ENCODE assay signal across 8 cellular contexts in genomic region chr15:45187578-45187893, GRCh38. TPM values are rescaled to one million over a fixed set of nuclear protein-coding genes. Genes with fewer than 3 reads are reported as not detected.
A peak's percentile ranks its signal among the peaks of the same experiment; 100 is the strongest.
DNase-seq lines count a peak whose midpoint lies in the region; ATAC-seq and TF ChIP-seq lines count a peak whose summit lies in the region.

No MANE protein-coding gene starts in this region.

- H3K9me3 Mint-ChIP-seq in activated T-cell treated with anti-CD3 and anti-CD28 coated beads, Interleukin-2, amount 50 U/mL, for 4 hours = no peaks in the 10 kb centered on the region
- H3K9me3 Mint-ChIP-seq in central memory CD8-positive, alpha-beta T cell = no peaks in the 10 kb centered on the region
- no peaks in the 10 kb centered on the region for H3K9me3 Mint-ChIP-seq in mesothelial cell of epicardium

- H3K4me1 ChIP-seq in upper lobe of right lung = peaks cover 11% of the 10 kb centered on the region

- ATAC-seq in activated T-cell treated with anti-CD3 and anti-CD28 coated beads, Interleukin-2, amount 50 U/mL, for 4 hours = peak in 1 of 2 donors; percentile 1
- no peak for ATAC-seq in central memory CD8-positive, alpha-beta T cell (replicated peaks; ENCODE audit: extremely low read depth, poor library complexity, severe bottlenecking)
- no peak for ATAC-seq in upper lobe of right lung
- no peak for ATAC-seq in HG02610 (IDR thresholded peaks at IDR 0.05; ENCODE audit: unreplicated experiment)

- H3K27me3 Mint-ChIP-seq in activated T-cell treated with anti-CD3 and anti-CD28 coated beads, Interleukin-2, amount 50 U/mL, for 4 hours (ENCODE audit: low read depth) = peaks cover 5% of the 10 kb centered on the region
- H3K27me3 Mint-ChIP-seq in central memory CD8-positive, alpha-beta T cell = peaks cover 19% of the 10 kb centered on the region
- peaks cover 7% of the 10 kb centered on the region for H3K27me3 Mint-ChIP-seq in mesothelial cell of epicardium (ENCODE audit: low read depth)

- peak overlapping the region; percentile 72 for H3K4me3 ChIP-seq in upper lobe of right lung

- no peak for DNase-seq in activated T-cell treated with anti-CD3 and anti-CD28 coated beads, Interleukin-2, amount 50 U/mL, for 4 hours
- DNase-seq in activated T-cell treated with anti-CD3 and anti-CD28 coated beads for 4 hours = no peak
- DNase-seq in central memory CD8-positive, alpha-beta T cell (ENCODE audit: low spot score in 2 of 2) = no peak
- no peak for DNase-seq in mesothelial cell of epicardium (ENCODE audit: low spot score in 2 of 2, unreplicated experiment in 2 of 2)
- no peak for DNase-seq in upper lobe of right lung
- DNase-seq in NOMO-1 treated with DMSO at 0.1 percent for 48 hours (lab: John Stamatoyannopoulos, UW; ENCODE audit: unreplicated experiment) = no peak
- no peak for DNase-seq in NCI-H446 treated with DMSO at 0.1 percent for 48 hours (lab: John Stamatoyannopoulos, UW)

- peak overlapping the region; percentile 60 for H3K27ac ChIP-seq in upper lobe of right lung

- H3K36me3 ChIP-seq in upper lobe of right lung = no peaks in the 10 kb centered on the region

- H3K27ac Mint-ChIP-seq in central memory CD8-positive, alpha-beta T cell (ENCODE audit: low read depth) = no peak overlapping the region
- no peak overlapping the region for H3K27ac Mint-ChIP-seq in mesothelial cell of epicardium

- H3K27me3 ChIP-seq in upper lobe of right lung = no peaks in the 10 kb centered on the region

- TF ChIP-seq CTCF in mesothelial cell of epicardium (IDR thresholded peaks at IDR 0.05; ENCODE audit: unreplicated experiment) (no peak), upper lobe of right lung (IDR thresholded peaks at IDR 0.05) (no peak)

- no peaks in the 10 kb centered on the region for H3K36me3 Mint-ChIP-seq in activated T-cell treated with anti-CD3 and anti-CD28 coated beads, Interleukin-2, amount 50 U/mL, for 4 hours (ENCODE audit: insufficient read depth)
- peaks cover 9% of the 10 kb centered on the region for H3K36me3 Mint-ChIP-seq in central memory CD8-positive, alpha-beta T cell (ENCODE audit: insufficient read depth)
- no peaks in the 10 kb centered on the region for H3K36me3 Mint-ChIP-seq in mesothelial cell of epicardium

- intact Hi-C loops in upper lobe of right lung (cut with DNase I) = no loop called here

- no peaks in the 10 kb centered on the region for H3K9me3 ChIP-seq in upper lobe of right lung

- H3K4me3 Mint-ChIP-seq in activated T-cell treated with anti-CD3 and anti-CD28 coated beads, Interleukin-2, amount 50 U/mL, for 4 hours = peak overlapping the region; percentile 91
- peak overlapping the region; percentile 87 for H3K4me3 Mint-ChIP-seq in central memory CD8-positive, alpha-beta T cell
- H3K4me3 Mint-ChIP-seq in mesothelial cell of epicardium = peak overlapping the region; percentile 93

- peaks cover 36% of the 10 kb centered on the region for H3K4me1 Mint-ChIP-seq in activated T-cell treated with anti-CD3 and anti-CD28 coated beads, Interleukin-2, amount 50 U/mL, for 4 hours (ENCODE audit: low read depth)
- peaks cover 18% of the 10 kb centered on the region for H3K4me1 Mint-ChIP-seq in central memory CD8-positive, alpha-beta T cell
- peaks cover 40% of the 10 kb centered on the region for H3K4me1 Mint-ChIP-seq in mesothelial cell of epicardium

RNA-seq across cellular contexts. Expression of gene SHF, which starts 0.2 kb away (rescaled TPM):
- 10 to 100 TPM; 17.5 to 30.5 (median 19.2) TPM for total RNA-seq in activated T-cell treated with anti-CD3 and anti-CD28 coated beads, Interleukin-2, amount 50 U/mL, for 4 hours
- 31.1 to 34.6 TPM (median 31.8 TPM) in 3 replicates for total RNA-seq in mesothelial cell of epicardium
- 7.1 TPM for total RNA-seq in upper lobe of right lung

RNA-seq across cellular contexts. Expression of gene DUOX1, which starts 57.7 kb away (rescaled TPM):
- under 1 TPM; 0.13 to 0.42 (median 0.22) TPM for total RNA-seq in activated T-cell treated with anti-CD3 and anti-CD28 coated beads, Interleukin-2, amount 50 U/mL, for 4 hours
- total RNA-seq in mesothelial cell of epicardium = 6.8 to 7.9 TPM (median 7.2 TPM) in 3 replicates
- total RNA-seq in upper lobe of right lung = 327 TPM

RNA-seq across cellular contexts. Expression of gene DUOXA1, which starts 57.9 kb away (rescaled TPM):
- total RNA-seq in activated T-cell treated with anti-CD3 and anti-CD28 coated beads, Interleukin-2, amount 50 U/mL, for 4 hours = under 1 TPM; 0.08 to 0.58 (median 0.24) TPM
- total RNA-seq in mesothelial cell of epicardium (5.8 to 7.5 TPM (median 6.6 TPM) in 3 replicates), upper lobe of right lung (138 TPM)

Comparison
In these comparisons a context has a peak if more than half of its experiments do, and no peak if none do; other contexts are left out.
1. RNA of gene DUOX1, which starts 57.7 kb away (total RNA-seq): 327 TPM in upper lobe of right lung (single experiment); 6.8 to 7.9 TPM in mesothelial cell of epicardium and 0.13 to 0.42 TPM in activated T-cell treated with anti-CD3 and anti-CD28 coated beads, Interleukin-2, amount 50 U/mL, for 4 hours; every median in the first group is over 10 times any median in the second.
2. RNA of gene DUOXA1, which starts 57.9 kb away (total RNA-seq): 138 TPM in upper lobe of right lung (single experiment); 5.8 to 7.5 TPM in mesothelial cell of epicardium and 0.08 to 0.58 TPM in activated T-cell treated with anti-CD3 and anti-CD28 coated beads, Interleukin-2, amount 50 U/mL, for 4 hours; every median in the first group is over 10 times any median in the second.
3. Peak in every context shown above with its lines, with median percentiles within 50 percentile points of each other: H3K4me3 Mint-ChIP-seq.